Comparison of ENCODE assay signal across 1 cellular context in genomic region chr12:47218191-47218654, GRCh38.
TF ChIP-seq lines count a peak whose summit lies in the region.

No MANE protein-coding gene starts in this region.

TF ChIP-seq in H1, 55 proteins besides CTCF, POLR2A, EP300 and RAD21:
- TF ChIP-seq KDM1A (IDR thresholded peaks at IDR 0.05; ENCODE audit: borderline replicate concordance, low read length), result no peak
- no peak for TF ChIP-seq JUND (IDR thresholded peaks at IDR 0.05; ENCODE audit: low read length)
- TF ChIP-seq ATF3 (IDR thresholded peaks at IDR 0.05; ENCODE audit: insufficient read depth, low read depth, low read length), result no peak
- TF ChIP-seq FOSL1 (IDR thresholded peaks at IDR 0.05; ENCODE audit: insufficient read depth, low read depth, low read length), result no peak
- TF ChIP-seq EZH2 (IDR thresholded peaks at IDR 0.05; ENCODE audit: low read depth, low read length, severe bottlenecking), result no peak
- no peak for TF ChIP-seq TBP (IDR thresholded peaks at IDR 0.05; ENCODE audit: low read depth, low read length)
- no peak for TF ChIP-seq EGR1 (IDR thresholded peaks at IDR 0.05; ENCODE audit: borderline replicate concordance, low read depth, low read length)
- no peak for TF ChIP-seq CREB1 (IDR thresholded peaks at IDR 0.05)
